ENCODE assay signal across 24 cellular contexts in the genomic region with DNA sequence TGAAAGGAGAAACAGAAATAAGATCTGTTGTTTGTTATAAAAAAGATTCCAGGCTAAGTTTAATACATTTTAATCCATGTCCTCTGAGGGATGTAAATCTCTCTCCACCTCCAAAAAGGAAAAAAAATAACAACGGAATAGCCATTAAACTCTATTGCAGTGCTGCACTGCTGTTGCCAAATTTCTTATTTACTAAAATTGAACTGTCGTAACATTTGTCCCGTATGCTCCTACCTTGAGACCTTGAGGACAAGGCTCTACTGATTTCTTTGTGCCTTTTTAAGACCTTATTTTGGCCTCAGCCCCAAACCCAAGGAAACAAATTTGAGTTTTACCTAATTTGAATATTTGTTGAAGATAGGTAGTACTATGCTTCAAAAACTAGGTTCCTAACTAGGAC. TPM values are rescaled to one million over a fixed set of nuclear protein-coding genes. Genes with fewer than 3 reads are reported as not detected.
DNase-seq lines count a peak whose midpoint lies in the region; ATAC-seq and TF ChIP-seq lines count a peak whose summit lies in the region.
"Had no signal": no experiment of that assay in that cellular context is flagged by ENCODE, and none has a peak within 500 bp of the region (broad histone marks: within the 10 kb centered on the region; RNA-seq: fewer than 3 reads in every experiment).

No MANE protein-coding gene starts in this region.

- peak; percentile 60 for ATAC-seq in left lobe of liver
- ATAC-seq: CD8-positive, alpha-beta T cell had no signal

- DNase-seq in left lobe of liver (ENCODE audit: low spot score) (no peak), GM13976 (ENCODE audit: low spot score) (no peak)
- DNase-seq: 8988T; ACHN; AML-193; BE2C; C1 segment of cervical spinal cord; Caco-2; Calu3; CD4-positive, alpha-beta memory T cell; CD4-positive, alpha-beta T cell; CD4-positive, CD25-positive, alpha-beta regulatory T cell; CD8-positive, alpha-beta memory T cell; CD8-positive, alpha-beta T cell; COR-L47; DMS 273 treated with DMSO at 0.1 percent for 48 hours; DMS153; DMS53; DMS79; DMS79 treated with DMSO at 0.1 percent for 48 hours; DND-41; EL had no signal

- TF ChIP-seq CTCF in GM13976 (IDR thresholded peaks at IDR 0.05; ENCODE audit: borderline replicate concordance, control extremely low read depth, extremely low read depth, insufficient read depth, missing control alignments) = no peak

- in situ Hi-C loops in GM13976 (cut with MboI; ENCODE audit: low sequenced_read_pairs, unreplicated experiment) = no loop called here

RNA-seq across cellular contexts. Expression of a gene that starts 56.4 kb away (rescaled TPM):
- 0.28 TPM for total RNA-seq in left lobe of liver
- total RNA-seq: B cell; Caco-2; CD4-positive, alpha-beta memory T cell; CD4-positive, alpha-beta T cell; CD4-positive, CD25-positive, alpha-beta regulatory T cell; CD8-positive, alpha-beta memory T cell; CD8-positive, alpha-beta T cell; Daoy had no signal
